8 cellular contexts compared by ENCODE assay signal in the genomic region with DNA sequence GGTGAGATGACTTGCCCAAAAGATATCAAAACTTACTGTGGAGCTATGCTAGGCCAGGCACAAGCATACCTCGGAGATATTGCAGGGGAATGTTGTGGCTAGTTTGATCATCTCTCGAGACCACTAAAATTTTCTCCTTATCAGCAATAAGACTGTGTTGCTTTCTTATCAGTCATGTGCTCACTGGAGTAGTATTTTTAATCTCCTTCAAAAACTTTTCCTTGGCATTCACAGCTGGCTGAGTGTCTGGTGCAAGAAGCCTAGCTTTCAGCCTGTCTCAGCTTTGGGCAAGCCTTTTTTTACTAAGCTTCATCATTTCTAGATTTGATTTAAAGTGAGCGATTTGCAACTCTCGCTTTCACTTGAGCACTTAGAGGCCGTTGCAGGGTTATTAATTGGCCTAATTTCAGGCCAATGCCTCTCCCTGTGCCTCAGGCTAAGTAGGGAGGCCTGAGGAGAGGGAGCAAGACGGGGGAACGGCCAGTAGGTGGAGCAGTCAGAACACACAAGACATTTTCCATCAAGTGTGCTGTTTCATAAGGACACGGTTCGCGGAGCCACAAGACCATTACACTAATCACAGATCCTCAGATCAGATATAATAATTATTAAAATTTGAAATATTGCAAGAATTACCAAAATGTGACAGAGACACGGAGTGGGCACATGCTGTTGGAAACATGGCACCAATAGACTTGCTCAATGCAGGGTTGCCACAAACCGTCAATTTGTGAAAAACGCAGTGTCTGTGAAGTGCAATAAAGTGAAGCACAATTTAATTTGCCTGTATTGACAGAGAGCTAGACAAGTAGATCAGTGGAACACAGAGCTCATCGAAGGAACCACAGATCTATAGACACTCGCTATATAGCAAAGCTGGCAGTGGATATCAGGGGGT.
DNase-seq lines count a peak whose midpoint lies in the region; ATAC-seq, FAIRE-seq and TF ChIP-seq lines count a peak whose summit lies in the region.

No MANE protein-coding gene starts in this region.

- no peaks in the 10 kb centered on the region for H3K9me3 Mint-ChIP-seq in activated CD4-positive, alpha-beta T cell treated with anti-CD3 and anti-CD28 coated beads, Interleukin-2, amount 10 ng/mL, durations not matched to agents 7 days and 5 days

- no peak overlapping the region for H3K4me3 Mint-ChIP-seq in activated CD4-positive, alpha-beta T cell treated with anti-CD3 and anti-CD28 coated beads, Interleukin-2, amount 10 ng/mL, durations not matched to agents 7 days and 5 days

- whole genome bisulfite sequencing in A549 (ENCODE audit: missing lambda C conversion rate) = 20% methylated on average over 15 of the region's 15 CpGs
- WGBS in lung, 2 donors = 29% methylated on average over 15 of the region's 15 CpGs

- TF ChIP-seq CTCF in A549 (IDR thresholded peaks at IDR 0.05) (peak; percentile 88), lung (IDR thresholded peaks at IDR 0.05; ENCODE audit: control extremely low read depth, extremely low read depth) (peak; percentile 79)

- H3K4me3 ChIP-seq in A549 = no peak overlapping the region
- H3K4me3 ChIP-seq in lung = no peak overlapping the region

- DNase-seq in A549 (ENCODE audit: low read depth in 1 of 2, low spot score in 1 of 2) (peak; percentile 80 to 85), NCI-H526 (lab: John Stamatoyannopoulos, UW) (peak; percentile 74 to 90), ecto neural progenitor cell (ENCODE audit: low spot score) (peak; percentile 77), lung (ENCODE audit: low spot score) (peak; percentile 74)
- DNase-seq in activated CD4-positive, alpha-beta T cell treated with anti-CD3 and anti-CD28 coated beads, Interleukin-2, amount 10 ng/mL, durations not matched to agents 7 days and 5 days = peak; percentile 71
- peak; percentile 16 for DNase-seq in stimulated activated CD8-positive, alpha-beta memory T cell treated with anti-CD3 and anti-CD28 coated beads, Interleukin-12 subunit alpha, Interleukin-12 subunit beta, amount 100 ng/mL, for 24 hours (ENCODE audit: extremely low read depth)

- POLR2A ChIA-PET in A549 (lab: Yijun Ruan, JAX) = interaction anchor here (0.8 kb wide), 1 partner anchor 12 kb away, joined by 3 read pairs; no protein-coding TSS in a partner anchor
- POLR2A ChIA-PET in activated CD4-positive, alpha-beta T cell treated with anti-CD3 and anti-CD28 coated beads, Interleukin-2, amount 10 ng/mL, durations not matched to agents 7 days and 5 days (lab: Charles Lee) = no interaction called here

- CTCF ChIA-PET in A549 (lab: Yijun Ruan, JAX) = interaction anchor here (0.6 to 12.8 kb wide), 80 partner anchors 8 to 951 kb away, joined by 3 to 179 read pairs (median 4); no protein-coding TSS in a partner anchor
- CTCF ChIA-PET in activated CD4-positive, alpha-beta T cell treated with anti-CD3 and anti-CD28 coated beads, Interleukin-2, amount 10 ng/mL, durations not matched to agents 7 days and 5 days (lab: Charles Lee) = interaction anchor here (1.0 to 2.6 kb wide), 4 partner anchors 13 to 255 kb away, joined by 3 to 11 read pairs (median 4); no protein-coding TSS in a partner anchor

- peaks cover 13% of the 10 kb centered on the region for H3K27me3 Mint-ChIP-seq in activated CD4-positive, alpha-beta T cell treated with anti-CD3 and anti-CD28 coated beads, Interleukin-2, amount 10 ng/mL, durations not matched to agents 7 days and 5 days

- H3K4me1 Mint-ChIP-seq in activated CD4-positive, alpha-beta T cell treated with anti-CD3 and anti-CD28 coated beads, Interleukin-2, amount 10 ng/mL, durations not matched to agents 7 days and 5 days = no peaks in the 10 kb centered on the region

- H3K36me3 ChIP-seq in lung (ENCODE audit: control insufficient read depth in 2 of 2, insufficient read depth in 2 of 2, low read length in 2 of 2) = no peaks in the 10 kb centered on the region

- peak; percentile 99 for FAIRE-seq in A549 (lab: Jason Lieb, UNC)

- no peak for TF ChIP-seq EP300 in A549 (IDR thresholded peaks at IDR 0.05)

- H3K36me3 Mint-ChIP-seq in activated CD4-positive, alpha-beta T cell treated with anti-CD3 and anti-CD28 coated beads, Interleukin-2, amount 10 ng/mL, durations not matched to agents 7 days and 5 days (ENCODE audit: low read depth) = no peaks in the 10 kb centered on the region

- no peaks in the 10 kb centered on the region for H3K27me3 ChIP-seq in lung (ENCODE audit: control insufficient read depth, insufficient read depth)

- H3K27ac Mint-ChIP-seq in activated CD4-positive, alpha-beta T cell treated with anti-CD3 and anti-CD28 coated beads, Interleukin-2, amount 10 ng/mL, durations not matched to agents 7 days and 5 days = no peak overlapping the region

- H3K4me1 ChIP-seq in A549 = peaks cover 11% of the 10 kb centered on the region
- no peaks in the 10 kb centered on the region for H3K4me1 ChIP-seq in lung (ENCODE audit: control insufficient read depth in 2 of 2, insufficient read depth in 2 of 2, low read length in 2 of 2)

- peak; percentile 95 to 98 for ATAC-seq in A549
- peak; percentile 64 for ATAC-seq in GM18517 (IDR thresholded peaks at IDR 0.05; ENCODE audit: unreplicated experiment)
- peak; percentile 66 for ATAC-seq in HG03432 (IDR thresholded peaks at IDR 0.05; ENCODE audit: unreplicated experiment)
- peak; percentile 72 for ATAC-seq in lung (ENCODE audit: insufficient read depth, low FRiP score)

- H3K4me2 ChIP-seq in A549 = peak overlapping the region; percentile 61

- TF ChIP-seq RAD21 in A549 (conservative IDR thresholded peaks at IDR 0.05 in 1 of 2, IDR thresholded peaks at IDR 0.05 in 1 of 2) = peak; percentile 87 to 91

- no peak for TF ChIP-seq POLR2A in A549 (IDR thresholded peaks at IDR 0.05; ENCODE audit: low read length)

- H3K27ac ChIP-seq in A549 (no peak overlapping the region), lung (ENCODE audit: low read depth in 1 of 2, low read length in 1 of 2) (no peak overlapping the region)

- H3K9me3 ChIP-seq in A549 (no peaks in the 10 kb centered on the region), lung (ENCODE audit: control insufficient read depth in 2 of 2, insufficient read depth in 1 of 2, low read length in 1 of 2) (no peaks in the 10 kb centered on the region)

TF ChIP-seq in A549, 52 proteins besides CTCF, POLR2A, EP300 and RAD21:
- peak; percentile 70 for TF ChIP-seq SMC3 (IDR thresholded peaks at IDR 0.05)
- no peak for TF ChIP-seq ZC3H11A (IDR thresholded peaks at IDR 0.05)
TF ChIP-seq in A549: peak in this region for 1.

Comparison
In these comparisons a context has a peak if more than half of its experiments do, and no peak if none do; other contexts are left out.
1. DNase-seq: peak in every context shown above with its lines; median percentile 82 in A549; 82 in NCI-H526; 77 in ecto neural progenitor cell; 74 in lung; 71 in activated CD4-positive, alpha-beta T cell treated with anti-CD3 and anti-CD28 coated beads, Interleukin-2, amount 10 ng/mL, durations not matched to agents 7 days and 5 days; 16 in stimulated activated CD8-positive, alpha-beta memory T cell treated with anti-CD3 and anti-CD28 coated beads, Interleukin-12 subunit alpha, Interleukin-12 subunit beta, amount 100 ng/mL, for 24 hours.